ENCODE assay signal across 9 cellular contexts in the genomic region with DNA sequence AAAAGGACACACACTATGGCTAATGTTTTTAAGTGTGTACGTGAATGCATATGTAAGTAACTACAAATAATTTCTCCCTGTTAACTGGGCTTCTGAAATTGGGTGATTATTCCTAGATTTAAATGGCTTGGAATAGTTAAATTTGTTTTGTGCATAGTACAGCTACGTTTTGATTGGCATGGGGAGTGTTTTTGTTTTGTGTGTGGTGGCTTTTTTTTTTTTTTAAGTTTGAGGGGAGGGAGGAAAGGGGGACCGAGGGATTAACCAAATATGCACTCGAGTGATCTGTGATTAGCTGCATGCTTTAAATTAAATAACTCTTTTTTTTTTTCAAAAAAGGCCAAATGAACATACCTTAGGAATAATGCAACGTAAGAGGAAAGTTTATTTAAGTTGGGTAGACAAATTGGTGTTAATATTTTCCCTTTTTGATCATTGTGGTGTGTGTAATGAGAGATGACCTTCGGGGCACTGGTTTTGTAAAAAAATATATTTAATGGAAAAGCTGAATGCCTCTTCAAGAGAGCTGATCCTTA. TPM values are rescaled to one million over a fixed set of nuclear protein-coding genes. Genes with fewer than 3 reads are reported as not detected.
DNase-seq lines count a peak whose midpoint lies in the region; ATAC-seq lines count a peak whose summit lies in the region.
"Had no signal": no experiment of that assay in that cellular context is flagged by ENCODE, and none has a peak within 500 bp of the region (broad histone marks: within the 10 kb centered on the region; RNA-seq: fewer than 3 reads in every experiment).

No MANE protein-coding gene starts in this region.

- H3K27ac ChIP-seq in iPS-20b (ENCODE audit: low read length) (peak overlapping the region; percentile 73), subcutaneous abdominal adipose tissue (ENCODE audit: low read depth, low read length) (peak overlapping the region; percentile 72)

- H3K27me3 ChIP-seq in iPS-20b (ENCODE audit: insufficient read depth, low read length) (no peaks in the 10 kb centered on the region), subcutaneous abdominal adipose tissue (ENCODE audit: control insufficient read depth in 5 of 5, insufficient read depth in 4 of 5, low read length in 5 of 5) (no peaks in the 10 kb centered on the region)

- DNase-seq in NCI-H748 treated with DMSO at 0.1 percent for 48 hours (lab: John Stamatoyannopoulos, UW) = peak; percentile 60
- no peak for DNase-seq in NCI-H748 (lab: John Stamatoyannopoulos, UW; ENCODE audit: unreplicated experiment)
- no peak for DNase-seq in stimulated activated CD4-positive, alpha-beta T cell treated with anti-CD3 and anti-CD28 coated beads, Interleukin-1b, Interleukin-23, amount 100 ng/mL, for 48 hours
- no peak for DNase-seq in central memory CD4-positive, alpha-beta T cell
- no peak for DNase-seq in DMS153 (lab: John Stamatoyannopoulos, UW)
- DNase-seq: NCI-H1436 treated with DMSO at 0.1 percent for 48 hours had no signal

- no peaks in the 10 kb centered on the region for H3K27me3 Mint-ChIP-seq in activated T-helper 17 cell treated with anti-CD3 and anti-CD28 coated beads, Interleukin-2, amount 50 U/mL, for 72 hours

- peaks cover 10% of the 10 kb centered on the region; the same call in 1 of the 2 replicates for H3K36me3 ChIP-seq in iPS-20b (ENCODE audit: insufficient read depth, low read depth, low read length)
- H3K36me3 ChIP-seq in subcutaneous abdominal adipose tissue (ENCODE audit: control insufficient read depth in 5 of 5, insufficient read depth in 5 of 5, low read length in 5 of 5) = no peaks in the 10 kb centered on the region

- H3K9me3 ChIP-seq in iPS-20b (ENCODE audit: insufficient read depth, low read depth, low read length) = no peaks in the 10 kb centered on the region
- no peaks in the 10 kb centered on the region for H3K9me3 ChIP-seq in subcutaneous abdominal adipose tissue (ENCODE audit: control insufficient read depth in 5 of 5, low read length in 5 of 5)

- peak overlapping the region; percentile 100 for H3K27ac Mint-ChIP-seq in activated T-helper 17 cell treated with anti-CD3 and anti-CD28 coated beads, Interleukin-2, amount 50 U/mL, for 72 hours

- H3K4me1 ChIP-seq in iPS-20b (ENCODE audit: insufficient read depth, low read length) (peaks cover 32% of the 10 kb centered on the region), subcutaneous abdominal adipose tissue (ENCODE audit: control insufficient read depth in 5 of 5, insufficient read depth in 5 of 5, low read length in 5 of 5) (peaks cover 2 to 58% (median 43%) of the 10 kb centered on the region in 5 donors)

- peaks cover 67% of the 10 kb centered on the region for H3K36me3 Mint-ChIP-seq in activated T-helper 17 cell treated with anti-CD3 and anti-CD28 coated beads, Interleukin-2, amount 50 U/mL, for 72 hours (ENCODE audit: low read depth)

- H3K4me3 ChIP-seq in iPS-20b (ENCODE audit: low read length) (peak overlapping the region; percentile 100), subcutaneous abdominal adipose tissue (ENCODE audit: low read depth in 1 of 5, low read length in 5 of 5) (peak overlapping the region; percentile 92 to 99 (median 94))

- H3K9me3 Mint-ChIP-seq in activated T-helper 17 cell treated with anti-CD3 and anti-CD28 coated beads, Interleukin-2, amount 50 U/mL, for 72 hours = no peaks in the 10 kb centered on the region

- H3K9ac ChIP-seq in iPS-20b (ENCODE audit: low read depth, low read length) (peak overlapping the region; percentile 98), subcutaneous abdominal adipose tissue (ENCODE audit: low read length in 5 of 5) (peak overlapping the region; percentile 78 to 87 (median 84))

- peak overlapping the region; percentile 100 for H3K4me3 Mint-ChIP-seq in activated T-helper 17 cell treated with anti-CD3 and anti-CD28 coated beads, Interleukin-2, amount 50 U/mL, for 72 hours

- no peak for ATAC-seq in activated T-helper 17 cell treated with anti-CD3 and anti-CD28 coated beads, Interleukin-2, amount 50 U/mL, for 72 hours (replicated peaks)

- H3K4me1 Mint-ChIP-seq in activated T-helper 17 cell treated with anti-CD3 and anti-CD28 coated beads, Interleukin-2, amount 50 U/mL, for 72 hours = peaks cover 30% of the 10 kb centered on the region

RNA-seq across cellular contexts. Expression of a gene that starts 1.4 kb away (rescaled TPM):
- total RNA-seq in activated T-helper 17 cell treated with anti-CD3 and anti-CD28 coated beads, Interleukin-2, amount 50 U/mL, for 72 hours = 10 to 100 TPM; 20.7 to 50.3 TPM
